8 cellular contexts compared by ENCODE assay signal in genomic region chr1:26820784-26821269, GRCh38. TPM values are rescaled to one million over a fixed set of nuclear protein-coding genes. Genes with fewer than 3 reads are reported as not detected.
DNase-seq lines count a peak whose midpoint lies in the region; ATAC-seq and TF ChIP-seq lines count a peak whose summit lies in the region.

No MANE protein-coding gene starts in this region.

- DNase-seq in activated naive CD8-positive, alpha-beta T cell treated with anti-CD3 and anti-CD28 coated beads, Interleukin-2, amount 50 U/mL, for 24 hours = no peak
- DNase-seq in superior temporal gyrus (ENCODE audit: extremely low spot score) (peak; percentile 12), AG08395 (ENCODE audit: low spot score) (no peak), NCI-H1417 treated with DMSO at 0.1 percent for 48 hours (lab: John Stamatoyannopoulos, UW) (no peak), cerebellar nuclear complex (lab: John Stamatoyannopoulos, UW) (no peak)

- H3K27me3 Mint-ChIP-seq in IgD-negative memory B cell = no peaks in the 10 kb centered on the region
- no peaks in the 10 kb centered on the region for H3K27me3 Mint-ChIP-seq in activated naive CD8-positive, alpha-beta T cell treated with anti-CD3 and anti-CD28 coated beads, Interleukin-2, amount 50 U/mL, for 24 hours

- peak; percentile 89 for ATAC-seq in GM21423 (IDR thresholded peaks at IDR 0.05; ENCODE audit: unreplicated experiment)
- peak; percentile 89 for ATAC-seq in activated naive CD8-positive, alpha-beta T cell treated with anti-CD3 and anti-CD28 coated beads, Interleukin-2, amount 50 U/mL, for 24 hours

- H3K27ac Mint-ChIP-seq in IgD-negative memory B cell = peak overlapping the region; percentile 25 to 83 (median 28)
- peak overlapping the region; percentile 25 for H3K27ac Mint-ChIP-seq in activated naive CD8-positive, alpha-beta T cell treated with anti-CD3 and anti-CD28 coated beads, Interleukin-2, amount 50 U/mL, for 24 hours

- no peaks in the 10 kb centered on the region for H3K9me3 Mint-ChIP-seq in IgD-negative memory B cell
- H3K9me3 Mint-ChIP-seq in activated naive CD8-positive, alpha-beta T cell treated with anti-CD3 and anti-CD28 coated beads, Interleukin-2, amount 50 U/mL, for 24 hours = no peaks in the 10 kb centered on the region

- peak overlapping the region in 3 of 4 donors; percentile 65 to 96 (median 85) for H3K4me3 Mint-ChIP-seq in IgD-negative memory B cell
- H3K4me3 Mint-ChIP-seq in activated naive CD8-positive, alpha-beta T cell treated with anti-CD3 and anti-CD28 coated beads, Interleukin-2, amount 50 U/mL, for 24 hours = no peak overlapping the region

- peaks cover 10 to 16% (median 15%) of the 10 kb centered on the region in 3 donors for H3K4me1 Mint-ChIP-seq in IgD-negative memory B cell
- H3K4me1 Mint-ChIP-seq in activated naive CD8-positive, alpha-beta T cell treated with anti-CD3 and anti-CD28 coated beads, Interleukin-2, amount 50 U/mL, for 24 hours = peaks cover 24% of the 10 kb centered on the region

- no peaks in the 10 kb centered on the region for H3K36me3 Mint-ChIP-seq in IgD-negative memory B cell
- H3K36me3 Mint-ChIP-seq in activated naive CD8-positive, alpha-beta T cell treated with anti-CD3 and anti-CD28 coated beads, Interleukin-2, amount 50 U/mL, for 24 hours (ENCODE audit: low read depth) = no peaks in the 10 kb centered on the region

- peak; percentile 66 for TF ChIP-seq CTCF in GM12872 (IDR thresholded peaks at IDR 0.05; ENCODE audit: insufficient read depth, low read depth, low read length)

RNA-seq across cellular contexts. Expression of gene ZDHHC18, which starts 5.7 kb away (rescaled TPM):
- 4.3 TPM for polyA plus RNA-seq in IgD-negative memory B cell

RNA-seq across cellular contexts. Expression of gene PIGV, which starts 33.1 kb away (rescaled TPM):
- polyA plus RNA-seq in IgD-negative memory B cell = 10.6 TPM

RNA-seq across cellular contexts. Expression of gene SFN, which starts 42.1 kb away (rescaled TPM):
- polyA plus RNA-seq in IgD-negative memory B cell = not detected
